12 cellular contexts compared by ENCODE assay signal in the genomic region with DNA sequence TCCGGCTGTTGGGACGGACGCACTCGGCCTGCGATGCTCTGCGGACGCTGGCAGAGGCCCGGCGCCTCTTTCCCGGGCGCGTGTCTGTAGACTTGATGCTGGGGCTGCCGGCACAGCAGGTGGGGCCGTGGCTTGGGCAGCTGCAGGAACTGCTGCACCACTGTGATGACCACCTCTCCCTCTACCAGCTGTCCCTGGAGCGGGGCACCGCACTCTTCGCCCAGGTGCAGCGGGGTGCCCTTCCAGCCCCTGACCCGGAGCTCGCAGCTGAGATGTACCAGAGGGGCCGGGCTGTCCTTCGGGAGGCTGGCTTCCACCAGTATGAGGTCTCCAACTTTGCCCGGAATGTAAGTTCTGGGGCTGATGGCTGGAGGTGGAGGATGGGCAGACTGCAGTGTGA. TPM values are rescaled to one million over a fixed set of nuclear protein-coding genes. Genes with fewer than 3 reads are reported as not detected.
DNase-seq lines count a peak whose midpoint lies in the region; ATAC-seq and TF ChIP-seq lines count a peak whose summit lies in the region.
"Had no signal": no experiment of that assay in that cellular context is flagged by ENCODE, and none has a peak within 500 bp of the region (broad histone marks: within the 10 kb centered on the region; RNA-seq: fewer than 3 reads in every experiment).

No MANE protein-coding gene starts in this region.

- peaks cover 51% of the 10 kb centered on the region for H3K36me3 Mint-ChIP-seq in stimulated activated effector memory CD8-positive, alpha-beta T cell treated with anti-CD3 and anti-CD28 coated beads, Interleukin-12 subunit alpha, Interleukin-12 subunit beta, amount 100 ng/mL, for 72 hours
- H3K36me3 Mint-ChIP-seq in glutamatergic neuron (ENCODE audit: unreplicated experiment) = no peaks in the 10 kb centered on the region
- H3K36me3 Mint-ChIP-seq: neural progenitor cell had no signal

- peak overlapping the region; percentile 86 for H3K27ac Mint-ChIP-seq in stimulated activated effector memory CD8-positive, alpha-beta T cell treated with anti-CD3 and anti-CD28 coated beads, Interleukin-12 subunit alpha, Interleukin-12 subunit beta, amount 100 ng/mL, for 72 hours
- H3K27ac Mint-ChIP-seq in glutamatergic neuron (ENCODE audit: unreplicated experiment) = no peak overlapping the region
- H3K27ac Mint-ChIP-seq: activated B cell treated with CpG ODN at 0.5 μM for 24 hours, neural progenitor cell had no signal

- H3K27ac ChIP-seq in adrenal gland (peak overlapping the region in 3 of 5 donors; percentile 77 to 87 (median 83)), lower lobe of right lung (no peak overlapping the region)
- H3K27ac ChIP-seq: neural progenitor cell had no signal

- WGBS in adrenal gland, 4 donors = 65 to 85% (median 82%) methylated on average over 9 to 23 of the region's 23 CpGs

- H3K4me3 ChIP-seq in adrenal gland (no peak overlapping the region), lower lobe of right lung (no peak overlapping the region)
- H3K4me3 ChIP-seq: neural progenitor cell had no signal

- H3K4me1 Mint-ChIP-seq in stimulated activated effector memory CD8-positive, alpha-beta T cell treated with anti-CD3 and anti-CD28 coated beads, Interleukin-12 subunit alpha, Interleukin-12 subunit beta, amount 100 ng/mL, for 72 hours = peaks cover 33% of the 10 kb centered on the region
- peaks cover 8% of the 10 kb centered on the region for H3K4me1 Mint-ChIP-seq in glutamatergic neuron (ENCODE audit: low read depth, unreplicated experiment)

- H3K9me3 ChIP-seq in adrenal gland (replicated peaks in 1 of 3) (no peaks in the 10 kb centered on the region), lower lobe of right lung (no peaks in the 10 kb centered on the region)

- ATAC-seq in lower lobe of right lung = no peak
- no peak for ATAC-seq in stimulated activated effector memory CD8-positive, alpha-beta T cell treated with anti-CD3 and anti-CD28 coated beads, Interleukin-12 subunit alpha, Interleukin-12 subunit beta, amount 100 ng/mL, for 72 hours

- H3K4me1 ChIP-seq in adrenal gland (replicated peaks in 1 of 2) (peaks cover 16 to 21% of the 10 kb centered on the region in 2 donors), lower lobe of right lung (peaks cover 39% of the 10 kb centered on the region)

- H3K9me3 Mint-ChIP-seq in stimulated activated effector memory CD8-positive, alpha-beta T cell treated with anti-CD3 and anti-CD28 coated beads, Interleukin-12 subunit alpha, Interleukin-12 subunit beta, amount 100 ng/mL, for 72 hours = no peaks in the 10 kb centered on the region
- H3K9me3 Mint-ChIP-seq in glutamatergic neuron (ENCODE audit: unreplicated experiment) = peaks cover 3% of the 10 kb centered on the region
- H3K9me3 Mint-ChIP-seq: activated B cell treated with CpG ODN at 0.5 μM for 24 hours; activated naive CD4-positive, alpha-beta T cell treated with anti-CD3 and anti-CD28 coated beads for 36 hours; neural progenitor cell had no signal

- in situ Hi-C loops in G401 (cut with HindIII; ENCODE audit: low sequenced_read_pairs) = no loop called here

- no peak for TF ChIP-seq POLR2A in adrenal gland (IDR thresholded peaks at IDR 0.05)

- H3K27me3 ChIP-seq in adrenal gland (no peaks in the 10 kb centered on the region), lower lobe of right lung (ENCODE audit: low read depth) (no peaks in the 10 kb centered on the region)

- no peak overlapping the region for H3K4me3 Mint-ChIP-seq in stimulated activated effector memory CD8-positive, alpha-beta T cell treated with anti-CD3 and anti-CD28 coated beads, Interleukin-12 subunit alpha, Interleukin-12 subunit beta, amount 100 ng/mL, for 72 hours
- no peak overlapping the region for H3K4me3 Mint-ChIP-seq in glutamatergic neuron (ENCODE audit: unreplicated experiment)
- H3K4me3 Mint-ChIP-seq: activated B cell treated with CpG ODN at 0.5 μM for 24 hours; activated naive CD4-positive, alpha-beta T cell treated with anti-CD3 and anti-CD28 coated beads for 36 hours; neural progenitor cell had no signal

- DNase-seq in G401 (ENCODE audit: low spot score) = peak; percentile 18
- DNase-seq in adrenal gland = no peak
- DNase-seq in lower lobe of right lung = peak; percentile 50
- DNase-seq in stimulated activated effector memory CD8-positive, alpha-beta T cell treated with anti-CD3 and anti-CD28 coated beads, Interleukin-12 subunit alpha, Interleukin-12 subunit beta, amount 100 ng/mL, for 72 hours (ENCODE audit: low spot score in 2 of 2) = no peak
- DNase-seq in GDM1 (lab: John Stamatoyannopoulos, UW) = no peak
- DNase-seq in NCI-H1694 treated with DMSO at 0.1 percent for 48 hours (lab: John Stamatoyannopoulos, UW) = no peak
- DNase-seq in glutamatergic neuron = no peak

- intact Hi-C loops in adrenal gland (cut with DNase I) = loop anchor here (5.0 to 10.0 kb wide), 3 partner anchors 60 to 213 kb away; no protein-coding TSS in a partner anchor
- intact Hi-C loops in lower lobe of right lung (cut with DNase I) = no loop called here

- H3K36me3 ChIP-seq in adrenal gland (replicated peaks in 1 of 2) (peaks cover 0 to 32% of the 10 kb centered on the region in 2 donors), lower lobe of right lung (peaks cover 48% of the 10 kb centered on the region)
- H3K36me3 ChIP-seq: neural progenitor cell had no signal

- peaks cover 6% of the 10 kb centered on the region for H3K27me3 Mint-ChIP-seq in glutamatergic neuron (ENCODE audit: unreplicated experiment)
- H3K27me3 Mint-ChIP-seq: activated B cell treated with CpG ODN at 0.5 μM for 24 hours had no signal

- TF ChIP-seq CTCF in adrenal gland (IDR thresholded peaks at IDR 0.05) (no peak), lower lobe of right lung (IDR thresholded peaks at IDR 0.05) (no peak), glutamatergic neuron (IDR thresholded peaks at IDR 0.05; ENCODE audit: partially characterized antibody, unreplicated experiment) (no peak)

RNA-seq across cellular contexts. Expression of a gene that starts 3.5 kb away (rescaled TPM):
- 31.9 and 34.5 TPM in 2 replicates for total RNA-seq in G401 (2014; rRNA removed; shearing (Covaris generic))
- 10 to 100 TPM; 28.4 to 77.3 (median 51.8) TPM for total RNA-seq in adrenal gland
- polyA plus RNA-seq in adrenal gland = 10 to 100 TPM; 31.6 to 69.0 (median 60.5) TPM
- 29.2 TPM for total RNA-seq in lower lobe of right lung
- total RNA-seq in glutamatergic neuron (ENCODE audit: unreplicated experiment) = 22.0 TPM

RNA-seq across cellular contexts. Expression of a gene that starts 13.4 kb away (rescaled TPM):
- total RNA-seq in G401 (2014; rRNA removed; shearing (Covaris generic)) = not detected in 2 replicates
- total RNA-seq in adrenal gland (10 to 100 TPM in 2 of 8 donors, 1 to 10 TPM in 6; 2.6 to 26.6 (median 6.3) TPM), lower lobe of right lung (not detected), glutamatergic neuron (ENCODE audit: unreplicated experiment) (not detected)
- 10 to 100 TPM in 2 of 3 donors, 1 to 10 TPM in 1; 7.2 to 11.1 (median 10.9) TPM for polyA plus RNA-seq in adrenal gland
- total RNA-seq: activated naive CD4-positive, alpha-beta T cell treated with anti-CD3 and anti-CD28 coated beads for 36 hours; Daoy had no signal
- polyA plus RNA-seq: BJ had no signal

RNA-seq across cellular contexts. Expression of a gene that starts 26.1 kb away (rescaled TPM):
- total RNA-seq in G401 (2014; rRNA removed; shearing (Covaris generic)) = 0.58 and 1.7 TPM in 2 replicates
- total RNA-seq in adrenal gland (1 to 10 TPM in 6 of 8 donors, under 1 TPM in 1, not detected in 1; 0.12 to 8.9 (median 2.3) TPM), lower lobe of right lung (3.8 TPM), glutamatergic neuron (ENCODE audit: unreplicated experiment) (2.5 TPM)
- polyA plus RNA-seq in adrenal gland = 1 to 10 TPM in 2 of 3 donors, under 1 TPM in 1; 0.27 to 4.4 (median 2.2) TPM

RNA-seq across cellular contexts. Expression of a gene that starts 50.4 kb away (rescaled TPM):
- 2.3 and 2.8 TPM in 2 replicates for total RNA-seq in G401 (2014; rRNA removed; shearing (Covaris generic))
- total RNA-seq in adrenal gland (10 to 100 TPM in 7 of 8 donors, 1 to 10 TPM in 1; 1.7 to 96.1 (median 38.2) TPM), lower lobe of right lung (1.5 TPM), glutamatergic neuron (ENCODE audit: unreplicated experiment) (0.12 TPM)
- polyA plus RNA-seq in adrenal gland = 10 to 100 TPM in 2 of 3 donors, 1 to 10 TPM in 1; 1.2 to 32.3 (median 10.5) TPM
- total RNA-seq: activated B cell treated with CpG ODN at 0.5 μM for 24 hours; activated naive CD4-positive, alpha-beta T cell treated with anti-CD3 and anti-CD28 coated beads for 36 hours; Daoy had no signal
- polyA plus RNA-seq: BJ had no signal

RNA-seq across cellular contexts. Expression of a gene that starts 56.1 kb away (rescaled TPM):
- total RNA-seq in G401 (2014; rRNA removed; shearing (Covaris generic)) = 58.8 and 69.4 TPM in 2 replicates
- total RNA-seq in adrenal gland = 100 to 1,000 TPM in 7 of 8 donors, 10 to 100 TPM in 1; 92.1 to 434 (median 196) TPM
- polyA plus RNA-seq in adrenal gland = 100 to 1,000 TPM in 2 of 3 donors, 10 to 100 TPM in 1; 92.5 to 306 (median 253) TPM
- 70.4 TPM for total RNA-seq in lower lobe of right lung
- total RNA-seq in glutamatergic neuron (ENCODE audit: unreplicated experiment) = 52.2 TPM

Comparison
In these comparisons a context has a peak if more than half of its experiments do, and no peak if none do; other contexts are left out.
1. DNase-seq: peak in G401 (single experiment) and lower lobe of right lung (single experiment); none in adrenal gland (0 of 7), stimulated activated effector memory CD8-positive, alpha-beta T cell treated with anti-CD3 and anti-CD28 coated beads, Interleukin-12 subunit alpha, Interleukin-12 subunit beta, amount 100 ng/mL, for 72 hours (0 of 2), GDM1 (single experiment), NCI-H1694 treated with DMSO at 0.1 percent for 48 hours (single experiment) and glutamatergic neuron (single experiment).